8 cellular contexts compared by ENCODE assay signal in the genomic region with DNA sequence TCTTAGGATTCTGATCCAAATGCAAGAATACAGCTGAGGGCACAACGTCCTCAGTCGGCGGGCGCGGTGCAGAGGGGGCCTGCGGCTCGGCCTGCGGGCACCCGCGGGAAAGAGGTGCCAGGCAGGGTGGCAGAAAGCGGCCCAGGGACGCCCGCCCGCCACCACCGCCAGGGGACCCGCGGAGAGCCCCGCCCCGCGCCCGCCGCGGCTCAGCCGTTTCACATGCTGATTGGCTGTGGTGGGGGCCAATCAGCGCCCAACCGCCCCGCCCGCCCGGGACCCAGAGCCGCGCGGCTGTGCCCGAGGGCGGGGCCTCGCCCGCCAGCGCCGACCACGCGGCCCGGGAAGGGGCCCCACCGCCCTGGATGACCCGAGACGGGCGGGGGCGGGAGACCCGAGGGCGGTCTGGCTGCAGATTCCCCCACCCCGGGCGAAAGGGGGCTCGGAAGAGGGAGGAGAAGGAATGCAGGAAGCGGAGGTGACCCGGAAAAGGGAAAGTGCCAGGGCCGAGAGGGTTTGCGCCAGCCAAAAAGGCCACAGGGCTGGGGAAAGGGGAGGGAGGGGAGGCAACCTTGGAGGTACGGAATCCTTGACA. TPM values are rescaled to one million over a fixed set of nuclear protein-coding genes. Genes with fewer than 3 reads are reported as not detected.
DNase-seq lines count a peak whose midpoint lies in the region; ATAC-seq, FAIRE-seq and TF ChIP-seq lines count a peak whose summit lies in the region.

No MANE protein-coding gene starts in this region.

- no peaks in the 10 kb centered on the region for H3K27me3 Mint-ChIP-seq in T-cell

- H3K27me3 ChIP-seq in psoas muscle (ENCODE audit: insufficient read depth in 3 of 3, low read length in 2 of 3): no peaks in the 10 kb centered on the region

- no peaks in the 10 kb centered on the region for H3K36me3 ChIP-seq in psoas muscle (ENCODE audit: insufficient read depth in 1 of 2, low read depth in 1 of 2)

- peak; percentile 99 for ATAC-seq in HG02678 (IDR thresholded peaks at IDR 0.05; ENCODE audit: unreplicated experiment)
- ATAC-seq in T-cell (replicated peaks in 1 of 4): peak; percentile 92 to 98 (median 96)
- peak; percentile 92 for ATAC-seq in left ventricle myocardium superior
- peak; percentile 89 to 95 (median 92) for ATAC-seq in psoas muscle

- H3K4me3 ChIP-seq in psoas muscle: peak overlapping the region; percentile 89

- peak; percentile 57; the same call in 1 of the 2 replicates for TF ChIP-seq POLR2A in GM12892 (IDR thresholded peaks at IDR 0.05; ENCODE audit: low read depth, low read length)

- 0% methylated on average over 40 to 56 of the region's 56 CpGs for WGBS in psoas muscle, 3 donors

- H3K4me3 Mint-ChIP-seq in T-cell: peak overlapping the region; percentile 91 to 95 (median 93)

- FAIRE-seq in GM12892 (lab: Jason Lieb, UNC) (peak; percentile 86), urothelium cell line (lab: Jason Lieb, UNC) (no peak)

- POLR2A ChIA-PET in T-cell (lab: Charles Lee): interaction anchor here in 1 of 2 donors (1.0 kb wide), 1 partner anchor 8 kb away, joined by 5 read pairs; a partner anchor contains a TSS

- no peaks in the 10 kb centered on the region for H3K36me3 Mint-ChIP-seq in T-cell

- H3K27ac ChIP-seq in psoas muscle: peak overlapping the region; percentile 99

- no peaks in the 10 kb centered on the region for H3K9me3 Mint-ChIP-seq in T-cell

- CTCF ChIA-PET in T-cell (lab: Charles Lee): interaction anchor here (0.7 to 1.4 kb wide), 2 partner anchors 8 to 9 kb away, joined by 3 to 4 read pairs; a partner anchor contains a TSS

- DNase-seq in GM12892 (ENCODE audit: insufficient read length): peak; percentile 98
- peak; percentile 69 for DNase-seq in NCI-H1105 treated with DMSO at 0.1 percent for 48 hours (lab: John Stamatoyannopoulos, UW)
- DNase-seq in T-cell: peak; percentile 82 to 95 (median 89)
- peak; percentile 65 for DNase-seq in amniotic epithelial cell (ENCODE audit: low read depth)
- DNase-seq in left ventricle myocardium superior: peak; percentile 96
- peak; percentile 95 to 96 for DNase-seq in psoas muscle
- DNase-seq in urothelium cell line (ENCODE audit: low spot score): peak; percentile 97

- no peaks in the 10 kb centered on the region for H3K9me3 ChIP-seq in psoas muscle

- intact Hi-C loops in left ventricle myocardium superior (cut with micrococcal nuclease): no loop called here
- intact Hi-C loops in psoas muscle (cut with DNase I): loop anchor here in 1 of 2 donors (2.0 to 10.0 kb wide), 5 partner anchors 39 to 637 kb away; no protein-coding TSS in a partner anchor

- H3K4me1 ChIP-seq in psoas muscle: peaks cover 81% of the 10 kb centered on the region

- peak; percentile 45 for TF ChIP-seq CTCF in psoas muscle (IDR thresholded peaks at IDR 0.05)

- peak overlapping the region; percentile 97 to 98 for H3K27ac Mint-ChIP-seq in T-cell

- H3K4me1 Mint-ChIP-seq in T-cell: peaks cover 36 to 77% (median 57%) of the 10 kb centered on the region in 3 donors

RNA-seq across cellular contexts. Expression of a gene that starts 8.0 kb away (rescaled TPM):
- polyA plus RNA-seq in GM12892 (2012; ENCODE audit: missing spikeins): 0.04 TPM
- 1 to 10 TPM; 3.7 to 8.7 (median 6.7) TPM for total RNA-seq in T-cell
- total RNA-seq in left ventricle myocardium superior: 24.1 TPM
- 10 to 100 TPM in 3 of 4 donors, 1 to 10 TPM in 1; 6.1 to 12.2 (median 11.6) TPM for total RNA-seq in psoas muscle
- 10 to 100 TPM in 2 of 3 donors, 1 to 10 TPM in 1; 2.5 to 21.0 (median 17.1) TPM for polyA plus RNA-seq in psoas muscle

RNA-seq across cellular contexts. Expression of a gene that starts 44.3 kb away (rescaled TPM):
- 12.9 TPM for polyA plus RNA-seq in GM12892 (2012; ENCODE audit: missing spikeins)
- total RNA-seq in T-cell (10 to 100 TPM; 41.0 to 53.2 (median 47.8) TPM), left ventricle myocardium superior (29.8 TPM), psoas muscle (10 to 100 TPM; 15.8 to 26.1 (median 20.1) TPM)
- polyA plus RNA-seq in psoas muscle: 10 to 100 TPM in 1 of 3 donors, 1 to 10 TPM in 2; 6.7 to 24.5 (median 9.2) TPM

Comparison
In these comparisons a context has a peak if more than half of its experiments do, and no peak if none do; other contexts are left out.
1. Peak in every context shown above with its lines: DNase-seq, ATAC-seq, H3K4me3 ChIP-seq and H3K27ac ChIP-seq.